8 cellular contexts compared by ENCODE assay signal in the genomic region with DNA sequence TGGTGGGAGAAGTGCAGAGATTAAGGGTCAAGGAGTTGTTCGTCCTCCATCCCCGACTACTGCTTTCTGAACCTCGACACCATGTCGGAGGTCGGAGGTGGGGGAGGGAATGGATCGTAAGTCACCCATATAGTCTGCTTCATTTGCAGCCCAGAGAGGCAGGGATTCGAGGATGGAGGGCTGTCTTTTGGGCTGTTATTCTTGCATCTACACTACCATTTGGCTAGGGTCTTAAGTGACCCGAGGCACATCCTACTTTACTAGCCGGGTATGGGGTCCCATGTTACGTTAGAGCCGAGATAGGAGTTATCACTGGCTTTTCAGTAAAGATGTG. TPM values are rescaled to one million over a fixed set of nuclear protein-coding genes. Genes with fewer than 3 reads are reported as not detected.
DNase-seq lines count a peak whose midpoint lies in the region; ATAC-seq and TF ChIP-seq lines count a peak whose summit lies in the region.

No MANE protein-coding gene starts in this region.

- H3K4ac ChIP-seq in IMR-90 (ENCODE audit: low read depth, low read length), result peak overlapping the region; percentile 97

- no CpG with 5 or more reads among the region's 11 CpGs for WGBS in IMR-90 (ENCODE audit: extremely low coverage in 2 of 2, insufficient read length in 1 of 2), 2 experiments

- no peak for TF ChIP-seq CTCF in AG10803 (conservative IDR thresholded peaks at IDR 0.05; ENCODE audit: low read length)
- TF ChIP-seq CTCF in IMR-90 (conservative IDR thresholded peaks at IDR 0.05; ENCODE audit: low read depth, low read length), result no peak

- H3K4me2 ChIP-seq in IMR-90 (ENCODE audit: low read depth, low read length), result peak overlapping the region; percentile 98

- no peaks in the 10 kb centered on the region for H3K9me3 Mint-ChIP-seq in naive B cell

- DNase-seq in AG10803 (ENCODE audit: low read depth), result no peak
- no peak for DNase-seq in IMR-90
- DNase-seq in naive B cell, result no peak
- no peak for DNase-seq in cerebellum (ENCODE audit: low spot score)
- DNase-seq in C1 segment of cervical spinal cord (lab: John Stamatoyannopoulos, UW), result no peak
- DNase-seq in NCI-H446 (lab: John Stamatoyannopoulos, UW), result no peak
- no peak for DNase-seq in DMS53 treated with DMSO at 0.1 percent for 48 hours (lab: John Stamatoyannopoulos, UW; ENCODE audit: unreplicated experiment)

- intact Hi-C loops in IMR-90 (cut with micrococcal nuclease), result no loop called here

- H3K9me1 ChIP-seq in IMR-90 (ENCODE audit: insufficient read depth, low read length), result peaks cover 12% of the 10 kb centered on the region

- dilution Hi-C loops in IMR-90 (cut with HindIII; ENCODE audit: low sequenced_read_pairs, unreplicated experiment), result no loop called here

- no peaks in the 10 kb centered on the region for H3K9me3 ChIP-seq in IMR-90 (ENCODE audit: control insufficient read depth, insufficient read depth, low read length)

- peak overlapping the region; percentile 97 for H2AK9ac ChIP-seq in IMR-90 (replicated peaks; ENCODE audit: low read depth, low read length, poor library complexity)

- peak overlapping the region; percentile 96 for H2AFZ ChIP-seq in IMR-90 (replicated peaks; ENCODE audit: low read length, poor library complexity)

- H4K91ac ChIP-seq in IMR-90 (ENCODE audit: insufficient read depth, low read depth, low read length), result peak overlapping the region; percentile 73

- H3K56ac ChIP-seq in IMR-90 (ENCODE audit: extremely low read depth, insufficient read depth, low read length), result peak overlapping the region; percentile 36

- peaks cover 59 to 69% (median 67%) of the 10 kb centered on the region in 3 donors for H3K4me1 Mint-ChIP-seq in naive B cell

- H4K8ac ChIP-seq in IMR-90 (ENCODE audit: low read depth in 2 of 2, low read length in 2 of 2), result peak overlapping the region; percentile 58 to 90

- peak overlapping the region; percentile 91 to 99 (median 96) for H3K4me3 Mint-ChIP-seq in naive B cell

- 0 out of 2 replicates have a peak overlapping the region, but pooled peaks have one; percentile 26 for H2BK120ac ChIP-seq in IMR-90 (ENCODE audit: low read depth, low read length)

- peak overlapping the region in 4 of 6 donors; percentile 39 to 94 (median 44) for H3K27ac Mint-ChIP-seq in naive B cell

- TF ChIP-seq RAD21 in IMR-90 (IDR thresholded peaks at IDR 0.05; ENCODE audit: low read length), result no peak

- no peak for TF ChIP-seq POLR2A in IMR-90 (IDR thresholded peaks at IDR 0.05; ENCODE audit: low read depth, low read length)

- peaks cover 16 to 40% of the 10 kb centered on the region in 2 experiments for H3K79me1 ChIP-seq in IMR-90 (ENCODE audit: low read depth in 1 of 2, low read length in 2 of 2)

- peak overlapping the region; percentile 68 for H3K27ac ChIP-seq in IMR-90 (ENCODE audit: insufficient read depth, low read length)
- peak overlapping the region; percentile 97 for H3K27ac ChIP-seq in cingulate gyrus (ENCODE audit: low read depth, low read length)

- ATAC-seq in IMR-90 (ENCODE audit: low read depth), result no peak
- ATAC-seq in naive B cell (ENCODE audit: low read depth in 2 of 2), result no peak

- POLR2A ChIA-PET in IMR-90 (lab: Charles Lee; ENCODE audit: unreplicated experiment), result no interaction called here

- H3K4me3 ChIP-seq in AG10803 (ENCODE audit: low read length) (peak overlapping the region; percentile 93), IMR-90 (ENCODE audit: insufficient read depth, low read depth, low read length) (peak overlapping the region; percentile 83)

- peaks cover 7% of the 10 kb centered on the region for H3K4me1 ChIP-seq in IMR-90 (ENCODE audit: control insufficient read depth, insufficient read depth, low read length)

- H4K20me1 ChIP-seq in IMR-90 (ENCODE audit: insufficient read depth, low read length), result no peaks in the 10 kb centered on the region

- CTCF ChIA-PET in IMR-90 (lab: Yijun Ruan, JAX), result interaction anchor here (0.7 kb wide), 1 partner anchor 62 kb away, joined by 4 read pairs; no protein-coding TSS in a partner anchor

- H3K36me3 ChIP-seq in IMR-90 (ENCODE audit: control insufficient read depth, insufficient read depth, low read length), result peaks cover 33% of the 10 kb centered on the region

- H2BK15ac ChIP-seq in IMR-90 (ENCODE audit: low read depth, low read length), result 0 out of 3 replicates have a peak overlapping the region, but pooled peaks have one; percentile 15

- peak overlapping the region; percentile 82 for H2AK5ac ChIP-seq in IMR-90 (ENCODE audit: low read depth, low read length)

- peak overlapping the region; percentile 3; the same call in 1 of the 2 replicates for H3K18ac ChIP-seq in IMR-90 (ENCODE audit: low read depth, low read length)

- peak overlapping the region; percentile 98 for H3K14ac ChIP-seq in IMR-90 (replicated peaks; ENCODE audit: low read depth, low read length)

- peak overlapping the region; percentile 61 for H4K5ac ChIP-seq in IMR-90 (ENCODE audit: low read depth, low read length)

- peaks cover 0 to 27% of the 10 kb centered on the region in 2 donors for H3K36me3 Mint-ChIP-seq in naive B cell

- H2BK5ac ChIP-seq in IMR-90 (ENCODE audit: low read depth, low read length, poor library complexity, severe bottlenecking), result peak overlapping the region; percentile 58

- in situ Hi-C loops in IMR-90 (cut with MboI; ENCODE audit: low sequenced_read_pairs), result no loop called here

- no peak overlapping the region for H2BK20ac ChIP-seq in IMR-90 (ENCODE audit: low read depth, low read length)

- no TSS peak for BruUV-seq in IMR-90 (replicated peaks; lab: Mats Ljungman, UMichigan)

- H3K27me3 ChIP-seq in IMR-90 (ENCODE audit: control insufficient read depth, insufficient read depth, low read length), result no peaks in the 10 kb centered on the region

- H3K27me3 Mint-ChIP-seq in naive B cell, result no peaks in the 10 kb centered on the region

- peak overlapping the region; percentile 82 for H3K9ac ChIP-seq in IMR-90 (ENCODE audit: low read depth, low read length)

- peak overlapping the region; percentile 95 for H3K23ac ChIP-seq in IMR-90 (ENCODE audit: low read depth, low read length)

TF ChIP-seq in IMR-90, 13 proteins besides CTCF, POLR2A, EP300 and RAD21 (continues in another document):
- TF ChIP-seq CHD1 (IDR thresholded peaks at IDR 0.05; ENCODE audit: low read depth, low read length), result no peak
- no peak for TF ChIP-seq MAFK (IDR thresholded peaks at IDR 0.05; ENCODE audit: low read depth, low read length)
- no peak for TF ChIP-seq BHLHE40 (IDR thresholded peaks at IDR 0.05; ENCODE audit: low read depth, low read length)
- TF ChIP-seq SMC3 (IDR thresholded peaks at IDR 0.05; ENCODE audit: low read depth, low read length), result no peak
- TF ChIP-seq, protein P1, sequence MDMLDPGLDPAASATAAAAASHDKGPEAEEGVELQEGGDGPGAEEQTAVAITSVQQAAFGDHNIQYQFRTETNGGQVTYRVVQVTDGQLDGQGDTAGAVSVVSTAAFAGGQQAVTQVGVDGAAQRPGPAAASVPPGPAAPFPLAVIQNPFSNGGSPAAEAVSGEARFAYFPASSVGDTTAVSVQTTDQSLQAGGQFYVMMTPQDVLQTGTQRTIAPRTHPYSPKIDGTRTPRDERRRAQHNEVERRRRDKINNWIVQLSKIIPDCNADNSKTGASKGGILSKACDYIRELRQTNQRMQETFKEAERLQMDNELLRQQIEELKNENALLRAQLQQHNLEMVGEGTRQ (IDR thresholded peaks at IDR 0.05; ENCODE audit: low read depth, low read length), result no peak
- TF ChIP-seq NFE2L2 (IDR thresholded peaks at IDR 0.05; ENCODE audit: low read depth, low read length), result no peak
- TF ChIP-seq, protein P2, sequence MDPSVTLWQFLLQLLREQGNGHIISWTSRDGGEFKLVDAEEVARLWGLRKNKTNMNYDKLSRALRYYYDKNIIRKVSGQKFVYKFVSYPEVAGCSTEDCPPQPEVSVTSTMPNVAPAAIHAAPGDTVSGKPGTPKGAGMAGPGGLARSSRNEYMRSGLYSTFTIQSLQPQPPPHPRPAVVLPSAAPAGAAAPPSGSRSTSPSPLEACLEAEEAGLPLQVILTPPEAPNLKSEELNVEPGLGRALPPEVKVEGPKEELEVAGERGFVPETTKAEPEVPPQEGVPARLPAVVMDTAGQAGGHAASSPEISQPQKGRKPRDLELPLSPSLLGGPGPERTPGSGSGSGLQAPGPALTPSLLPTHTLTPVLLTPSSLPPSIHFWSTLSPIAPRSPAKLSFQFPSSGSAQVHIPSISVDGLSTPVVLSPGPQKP (IDR thresholded peaks at IDR 0.05; ENCODE audit: borderline replicate concordance, low read depth, low read length), result no peak
- no peak for TF ChIP-seq FOS (IDR thresholded peaks at IDR 0.05; ENCODE audit: low read depth, low read length)
- no peak for TF ChIP-seq MXI1 (IDR thresholded peaks at IDR 0.05; ENCODE audit: borderline replicate concordance, low read depth, low read length)

RNA-seq across cellular contexts. Expression of a gene that starts 0.6 kb away (rescaled TPM):
- total RNA-seq in IMR-90 (2012; rRNA removed) (3.3 and 6.3 TPM in 2 replicates), cerebellum (15.5 TPM)
- polyA plus RNA-seq in IMR-90 (2012; rRNA removed) (23.8 and 24.7 TPM in 2 replicates), naive B cell (ENCODE audit: low read depth in 6 of 6) (10 to 100 TPM; 13.1 to 33.0 (median 18.5) TPM)
- polyA plus RNA-seq in IMR-90 (2012; cell fraction: cytosol; rRNA removed), result 13.5 and 13.8 TPM in 2 replicates
- polyA plus RNA-seq in IMR-90 (2012; cell fraction: nucleus; rRNA removed; ENCODE audit: low replicate concordance), result 69.2 and 96.8 TPM in 2 replicates

RNA-seq across cellular contexts. Expression of a gene that starts 6.1 kb away (rescaled TPM):
- total RNA-seq in IMR-90 (2012; rRNA removed) (134 and 137 TPM in 2 replicates), cerebellum (55.3 TPM)
- polyA plus RNA-seq in IMR-90 (2012; rRNA removed) (113 and 140 TPM in 2 replicates), naive B cell (ENCODE audit: low read depth in 6 of 6) (100 to 1,000 TPM; 119 to 151 (median 133) TPM)
- polyA plus RNA-seq in IMR-90 (2012; cell fraction: cytosol; rRNA removed), result 46.4 and 59.8 TPM in 2 replicates
- 10.2 and 65.4 TPM in 2 replicates for polyA plus RNA-seq in IMR-90 (2012; cell fraction: nucleus; rRNA removed; ENCODE audit: low replicate concordance)

RNA-seq across cellular contexts. Expression of a gene that starts 6.3 kb away (rescaled TPM):
- 6.1 TPM in 2 replicates for total RNA-seq in IMR-90 (2012; rRNA removed)
- polyA plus RNA-seq in IMR-90 (2012; rRNA removed), result 14.3 and 14.8 TPM in 2 replicates
- polyA plus RNA-seq in IMR-90 (2012; cell fraction: cytosol; rRNA removed), result 6.3 and 12.0 TPM in 2 replicates
- polyA plus RNA-seq in IMR-90 (2012; cell fraction: nucleus; rRNA removed; ENCODE audit: low replicate concordance), result 86.8 and 100 TPM in 2 replicates
- 10 to 100 TPM; 12.7 to 20.3 (median 14.0) TPM for polyA plus RNA-seq in naive B cell (ENCODE audit: low read depth in 6 of 6)
- 25.5 TPM for total RNA-seq in cerebellum

RNA-seq across cellular contexts. Expression of a gene that starts 17.4 kb away (rescaled TPM):
- total RNA-seq in IMR-90 (2012; rRNA removed) (11.4 and 19.9 TPM in 2 replicates), cerebellum (16.8 TPM)
- polyA plus RNA-seq in IMR-90 (2012; rRNA removed) (36.0 and 41.5 TPM in 2 replicates), naive B cell (ENCODE audit: low read depth in 6 of 6) (10 to 100 TPM; 37.8 to 51.6 (median 45.6) TPM)
- polyA plus RNA-seq in IMR-90 (2012; cell fraction: cytosol; rRNA removed), result 43.6 and 51.8 TPM in 2 replicates
- polyA plus RNA-seq in IMR-90 (2012; cell fraction: nucleus; rRNA removed; ENCODE audit: low replicate concordance), result 67.0 and 75.3 TPM in 2 replicates

RNA-seq across cellular contexts. Expression of a gene that starts 27.4 kb away (rescaled TPM):
- total RNA-seq in IMR-90 (2012; rRNA removed), result 35.3 and 47.9 TPM in 2 replicates
- 40.2 and 47.1 TPM in 2 replicates for polyA plus RNA-seq in IMR-90 (2012; rRNA removed)
- 24.2 and 41.4 TPM in 2 replicates for polyA plus RNA-seq in IMR-90 (2012; cell fraction: cytosol; rRNA removed)
- 49.6 and 52.9 TPM in 2 replicates for polyA plus RNA-seq in IMR-90 (2012; cell fraction: nucleus; rRNA removed; ENCODE audit: low replicate concordance)
- polyA plus RNA-seq in naive B cell (ENCODE audit: low read depth in 6 of 6), result 10 to 100 TPM; 36.4 to 55.3 (median 39.2) TPM
- 17.2 TPM for total RNA-seq in cerebellum
